ENCODE assay signal across 20 cellular contexts in the genomic region with DNA sequence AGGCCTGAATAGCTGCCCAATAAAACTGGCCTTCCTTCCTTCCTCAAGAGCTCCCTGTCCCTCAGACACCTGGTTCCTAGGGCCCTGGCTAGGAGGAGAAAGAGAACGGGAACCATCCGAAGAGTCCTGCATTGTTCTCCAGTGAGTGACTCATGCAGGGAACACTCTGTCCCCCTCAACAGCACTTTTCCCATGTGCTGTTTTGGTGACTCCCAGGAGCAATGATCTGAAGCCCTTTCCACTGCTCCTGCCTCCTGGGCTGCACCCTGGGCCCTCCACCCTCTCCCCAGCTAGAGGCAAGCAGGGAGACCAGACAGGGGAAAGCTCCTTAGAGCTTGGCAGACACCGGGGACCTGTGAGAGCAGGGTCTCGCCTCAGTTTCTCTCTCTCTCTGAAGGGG. TPM values are rescaled to one million over a fixed set of nuclear protein-coding genes. Genes with fewer than 3 reads are reported as not detected.
DNase-seq lines count a peak whose midpoint lies in the region; ATAC-seq and TF ChIP-seq lines count a peak whose summit lies in the region.
"Had no signal": no experiment of that assay in that cellular context is flagged by ENCODE, and none has a peak within 500 bp of the region (broad histone marks: within the 10 kb centered on the region; RNA-seq: fewer than 3 reads in every experiment).

No MANE protein-coding gene starts in this region.

- no peaks in the 10 kb centered on the region for H3K36me3 Mint-ChIP-seq in activated CD4-positive, alpha-beta T cell treated with anti-CD3 and anti-CD28 coated beads, Interleukin-2, amount 10 ng/mL, durations not matched to agents 7 days and 5 days (ENCODE audit: low read depth)
- H3K36me3 Mint-ChIP-seq: naive B cell had no signal

- peak; percentile 44 for DNase-seq in AG20443 (ENCODE audit: low spot score)
- DNase-seq in M059J (ENCODE audit: low read depth): peak; percentile 35
- DNase-seq in epithelial cell of esophagus (ENCODE audit: low read depth): peak; percentile 41
- peak; percentile 56 for DNase-seq in myocyte (ENCODE audit: low read depth)
- DNase-seq in activated CD4-positive, alpha-beta T cell treated with anti-CD3 and anti-CD28 coated beads, Interleukin-2, amount 10 ng/mL, durations not matched to agents 7 days and 5 days: no peak
- DNase-seq in GM19240 (ENCODE audit: insufficient read length, low spot score): no peak
- DNase-seq: adrenal gland; cerebellar nuclear complex; COR-L47; naive B cell; NCI-H2081 treated with DMSO at 0.1 percent for 48 hours; NCI-H526 treated with DMSO at 0.1 percent for 48 hours; SK-N-SH; stimulated activated CD4-positive, alpha-beta T cell treated with anti-CD3 and anti-CD28 coated beads, Interleukin-2, amount 100 ng/mL, for 48 hours; stomach; T1000 had no signal

- H3K4me1 Mint-ChIP-seq in activated CD4-positive, alpha-beta T cell treated with anti-CD3 and anti-CD28 coated beads, Interleukin-2, amount 10 ng/mL, durations not matched to agents 7 days and 5 days: no peaks in the 10 kb centered on the region
- H3K4me1 Mint-ChIP-seq: naive B cell had no signal

- ATAC-seq in HG03159 (IDR thresholded peaks at IDR 0.05; ENCODE audit: unreplicated experiment) (no peak), HG03095 (IDR thresholded peaks at IDR 0.05; ENCODE audit: unreplicated experiment) (no peak)

- no peak overlapping the region for H3K27ac Mint-ChIP-seq in activated CD4-positive, alpha-beta T cell treated with anti-CD3 and anti-CD28 coated beads, Interleukin-2, amount 10 ng/mL, durations not matched to agents 7 days and 5 days
- H3K27ac Mint-ChIP-seq: naive B cell had no signal

- no peak overlapping the region for H3K4me3 ChIP-seq in epithelial cell of esophagus (ENCODE audit: low read length)
- H3K4me3 ChIP-seq: adrenal gland, HAP-1, stomach had no signal

- H3K4me3 Mint-ChIP-seq in activated CD4-positive, alpha-beta T cell treated with anti-CD3 and anti-CD28 coated beads, Interleukin-2, amount 10 ng/mL, durations not matched to agents 7 days and 5 days: no peak overlapping the region
- H3K4me3 Mint-ChIP-seq: naive B cell had no signal

- CTCF ChIA-PET in activated CD4-positive, alpha-beta T cell treated with anti-CD3 and anti-CD28 coated beads, Interleukin-2, amount 10 ng/mL, durations not matched to agents 7 days and 5 days (lab: Charles Lee): interaction anchor here (1.0 to 1.2 kb wide), 2 partner anchors 10 to 25 kb away, joined by 3 read pairs; no protein-coding TSS in a partner anchor

- H3K27me3 Mint-ChIP-seq in activated CD4-positive, alpha-beta T cell treated with anti-CD3 and anti-CD28 coated beads, Interleukin-2, amount 10 ng/mL, durations not matched to agents 7 days and 5 days: peaks cover 2% of the 10 kb centered on the region

- POLR2A ChIA-PET in activated CD4-positive, alpha-beta T cell treated with anti-CD3 and anti-CD28 coated beads, Interleukin-2, amount 10 ng/mL, durations not matched to agents 7 days and 5 days (lab: Charles Lee): no interaction called here

- no peaks in the 10 kb centered on the region for H3K9me3 Mint-ChIP-seq in activated CD4-positive, alpha-beta T cell treated with anti-CD3 and anti-CD28 coated beads, Interleukin-2, amount 10 ng/mL, durations not matched to agents 7 days and 5 days
- H3K9me3 Mint-ChIP-seq: naive B cell had no signal

- TF ChIP-seq CTCF in epithelial cell of esophagus (IDR thresholded peaks at IDR 0.05; ENCODE audit: insufficient read depth, low read depth, low read length, missing control alignments): no peak

RNA-seq across cellular contexts. Expression of a gene that starts 18.9 kb away (rescaled TPM):
- not detected in 2 replicates for total RNA-seq in M059J (2014; rRNA removed; shearing (Covaris generic))
- 3,022 and 4,635 TPM in 2 replicates for total RNA-seq in myocyte
- 2,977 TPM for polyA plus RNA-seq in myocyte (2012)
- total RNA-seq in activated CD4-positive, alpha-beta T cell treated with anti-CD3 and anti-CD28 coated beads, Interleukin-2, amount 10 ng/mL, durations not matched to agents 7 days and 5 days: not detected

RNA-seq across cellular contexts. Expression of a gene that starts 40.5 kb away (rescaled TPM):
- 0.07 TPM in 1 of 2 replicates, not detected in the other for total RNA-seq in M059J (2014; rRNA removed; shearing (Covaris generic))
- total RNA-seq in myocyte: 22.3 and 27.0 TPM in 2 replicates
- 6.8 TPM for polyA plus RNA-seq in myocyte (2012)
- not detected for total RNA-seq in activated CD4-positive, alpha-beta T cell treated with anti-CD3 and anti-CD28 coated beads, Interleukin-2, amount 10 ng/mL, durations not matched to agents 7 days and 5 days
- total RNA-seq: fibroblast of villous mesenchyme had no signal
- polyA plus RNA-seq: SK-N-SH had no signal

Comparison
In these comparisons a context has a peak if more than half of its experiments do, and no peak if none do; other contexts are left out.
1. DNase-seq: peak in AG20443 (single experiment), M059J (single experiment), epithelial cell of esophagus (single experiment) and myocyte (single experiment); none in activated CD4-positive, alpha-beta T cell treated with anti-CD3 and anti-CD28 coated beads, Interleukin-2, amount 10 ng/mL, durations not matched to agents 7 days and 5 days (single experiment) and GM19240 (single experiment).
2. RNA of a gene that starts 18.9 kb away (total RNA-seq): 3,022 to 4,635 TPM in myocyte; not detected in M059J and not detected in activated CD4-positive, alpha-beta T cell treated with anti-CD3 and anti-CD28 coated beads, Interleukin-2, amount 10 ng/mL, durations not matched to agents 7 days and 5 days; every median in the first group is over 1,000 times any median in the second.
3. RNA of a gene that starts 40.5 kb away (total RNA-seq): 22.3 to 27.0 TPM in myocyte; not detected in activated CD4-positive, alpha-beta T cell treated with anti-CD3 and anti-CD28 coated beads, Interleukin-2, amount 10 ng/mL, durations not matched to agents 7 days and 5 days and 0.07 TPM in M059J; every median in the first group is over 10 times any median in the second.